11 cellular contexts compared by ENCODE assay signal in the genomic region with DNA sequence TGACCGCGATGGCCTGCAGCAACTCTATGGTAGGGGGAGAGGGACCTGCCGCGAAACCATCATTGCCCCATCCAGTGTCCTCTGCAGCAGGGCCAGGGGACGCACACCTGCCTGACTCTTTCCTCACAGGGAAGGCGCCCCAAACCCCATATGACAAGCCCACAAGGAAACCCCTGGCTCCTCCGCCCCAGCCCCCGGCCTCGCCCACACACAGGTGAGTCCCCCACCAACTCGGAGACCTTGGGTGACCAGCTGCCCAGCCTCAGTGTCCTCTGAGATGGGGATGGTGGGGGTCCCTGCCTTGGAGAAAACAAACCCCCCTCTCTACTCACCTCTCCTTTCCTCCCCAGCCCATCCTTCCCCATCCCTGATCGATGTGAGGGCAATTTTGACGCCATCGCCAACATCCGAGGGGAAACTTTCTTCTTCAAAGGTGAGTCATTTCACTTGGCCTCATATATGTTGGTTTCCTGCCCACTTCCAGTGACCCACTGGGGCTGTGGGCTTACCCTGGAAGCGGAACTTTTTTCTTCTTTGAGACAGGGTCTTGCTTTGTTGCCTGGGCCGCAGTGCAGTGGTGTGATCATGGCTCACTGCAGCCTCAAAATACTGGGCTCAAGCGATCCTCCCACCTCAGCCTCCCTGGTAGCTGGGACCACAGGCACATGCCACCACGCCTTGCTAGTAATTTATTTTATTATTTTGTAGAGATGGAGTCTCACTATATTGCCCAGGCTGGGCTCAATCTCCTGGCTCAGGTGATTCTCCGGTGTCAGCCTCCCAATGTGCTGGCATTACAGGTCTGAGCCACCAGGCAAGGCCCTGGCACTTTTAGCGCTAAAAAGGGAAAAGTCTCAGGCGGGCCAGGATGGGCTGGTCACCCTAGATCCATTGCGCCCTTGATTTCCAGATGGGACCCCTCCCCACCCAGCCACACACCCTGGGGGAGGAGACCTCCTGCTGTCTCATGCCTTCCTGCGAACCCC. TPM values are rescaled to one million over a fixed set of nuclear protein-coding genes. Genes with fewer than 3 reads are reported as not detected.
A peak's percentile ranks its signal among the peaks of the same experiment; 100 is the strongest.
DNase-seq lines count a peak whose midpoint lies in the region; ATAC-seq, FAIRE-seq and TF ChIP-seq lines count a peak whose summit lies in the region.
"Had no signal": no experiment of that assay in that cellular context is flagged by ENCODE, and none has a peak within 500 bp of the region (broad histone marks: within the 10 kb centered on the region; RNA-seq: fewer than 3 reads in every experiment).

No MANE protein-coding gene starts in this region.

- H3K4me1 ChIP-seq in kidney (ENCODE audit: control insufficient read depth in 1 of 2, insufficient read depth in 1 of 2, low read depth in 1 of 2, low read length in 2 of 2) (peaks cover 3 to 7% of the 10 kb centered on the region in 2 donors), thoracic aorta (ENCODE audit: control insufficient read depth in 1 of 2, low read depth in 2 of 2) (peaks cover 11 to 20% of the 10 kb centered on the region in 2 donors)

- H3K9me3 ChIP-seq in kidney (ENCODE audit: control insufficient read depth in 1 of 2, low read length in 2 of 2): no peaks in the 10 kb centered on the region
- no peaks in the 10 kb centered on the region for H3K9me3 ChIP-seq in thoracic aorta

- no peaks in the 10 kb centered on the region for H3K36me3 Mint-ChIP-seq in activated naive CD4-positive, alpha-beta T cell treated with anti-CD3 and anti-CD28 coated beads, Interleukin-2, amount 50 U/mL, for 24 hours
- peaks cover 54% of the 10 kb centered on the region for H3K36me3 Mint-ChIP-seq in activated T-helper 17 cell treated with anti-CD3 and anti-CD28 coated beads, Interleukin-2, amount 50 U/mL, for 72 hours (ENCODE audit: low read depth)

- no peaks in the 10 kb centered on the region for H3K27me3 Mint-ChIP-seq in activated naive CD4-positive, alpha-beta T cell treated with anti-CD3 and anti-CD28 coated beads, Interleukin-2, amount 50 U/mL, for 24 hours
- H3K27me3 Mint-ChIP-seq in activated T-helper 17 cell treated with anti-CD3 and anti-CD28 coated beads, Interleukin-2, amount 50 U/mL, for 72 hours: no peaks in the 10 kb centered on the region

- no peak for FAIRE-seq in kidney (lab: Jason Lieb, UNC)

- no peaks in the 10 kb centered on the region for H3K27me3 ChIP-seq in thoracic aorta (replicated peaks; ENCODE audit: insufficient read depth)

- H3K4me3 ChIP-seq in kidney (ENCODE audit: low read length in 2 of 2) (no peak overlapping the region), thoracic aorta (peak overlapping the region; percentile 94)

- no peak for DNase-seq in activated naive CD4-positive, alpha-beta T cell treated with Interleukin-2 at 50 U/mL for 16 hours
- DNase-seq in kidney (peak; percentile 78), thoracic aorta (ENCODE audit: low spot score) (no peak), NCI-H526 (lab: John Stamatoyannopoulos, UW) (no peak), NCI-H2081 (lab: John Stamatoyannopoulos, UW) (no peak)

- H3K36me3 ChIP-seq in kidney (ENCODE audit: control insufficient read depth in 1 of 2, insufficient read depth in 2 of 2, low read length in 2 of 2) (no peaks in the 10 kb centered on the region), thoracic aorta (no peaks in the 10 kb centered on the region)

- TF ChIP-seq CTCF in kidney (IDR thresholded peaks at IDR 0.05; ENCODE audit: borderline replicate concordance, extremely low read depth, insufficient read depth) (no peak), thoracic aorta (IDR thresholded peaks at IDR 0.05) (no peak)

- intact Hi-C loops in kidney (cut with DNase I): no loop called here

- H3K9ac ChIP-seq in kidney (ENCODE audit: low read length in 2 of 2): no peak overlapping the region

- H3K4me3 Mint-ChIP-seq in activated naive CD4-positive, alpha-beta T cell treated with anti-CD3 and anti-CD28 coated beads, Interleukin-2, amount 50 U/mL, for 24 hours: peak overlapping the region; percentile 33
- peak overlapping the region; percentile 88 for H3K4me3 Mint-ChIP-seq in activated T-helper 17 cell treated with anti-CD3 and anti-CD28 coated beads, Interleukin-2, amount 50 U/mL, for 72 hours

- no peaks in the 10 kb centered on the region for H3K9me3 Mint-ChIP-seq in activated naive CD4-positive, alpha-beta T cell treated with anti-CD3 and anti-CD28 coated beads, Interleukin-2, amount 50 U/mL, for 24 hours
- H3K9me3 Mint-ChIP-seq in activated T-helper 17 cell treated with anti-CD3 and anti-CD28 coated beads, Interleukin-2, amount 50 U/mL, for 72 hours: no peaks in the 10 kb centered on the region
- H3K9me3 Mint-ChIP-seq: CD14-positive monocyte had no signal

- H3K4me1 Mint-ChIP-seq in activated naive CD4-positive, alpha-beta T cell treated with anti-CD3 and anti-CD28 coated beads, Interleukin-2, amount 50 U/mL, for 24 hours: peaks cover 44% of the 10 kb centered on the region
- H3K4me1 Mint-ChIP-seq in activated T-helper 17 cell treated with anti-CD3 and anti-CD28 coated beads, Interleukin-2, amount 50 U/mL, for 72 hours: peaks cover 42% of the 10 kb centered on the region

- no peak overlapping the region for H3K27ac Mint-ChIP-seq in activated naive CD4-positive, alpha-beta T cell treated with anti-CD3 and anti-CD28 coated beads, Interleukin-2, amount 50 U/mL, for 24 hours
- peak overlapping the region; percentile 23 for H3K27ac Mint-ChIP-seq in activated T-helper 17 cell treated with anti-CD3 and anti-CD28 coated beads, Interleukin-2, amount 50 U/mL, for 72 hours

- ATAC-seq in activated T-helper 17 cell treated with anti-CD3 and anti-CD28 coated beads, Interleukin-2, amount 50 U/mL, for 72 hours (replicated peaks): no peak
- ATAC-seq in thoracic aorta (ENCODE audit: insufficient number of reproducible peaks, low FRiP score, low read depth) (no peak), HG02970 (IDR thresholded peaks at IDR 0.05; ENCODE audit: low FRiP score, unreplicated experiment) (no peak)

- H3K27ac ChIP-seq in kidney (ENCODE audit: low read depth in 2 of 2, low read length in 2 of 2) (no peak overlapping the region), thoracic aorta (no peak overlapping the region)

RNA-seq across cellular contexts. Expression of a gene that starts 8.0 kb away (rescaled TPM):
- 1,000 to 10,000 TPM; 3,603 to 3,666 TPM for total RNA-seq in activated T-helper 17 cell treated with anti-CD3 and anti-CD28 coated beads, Interleukin-2, amount 50 U/mL, for 72 hours
- total RNA-seq in kidney (181 TPM), thoracic aorta (10 to 100 TPM; 42.4 to 55.4 TPM)
- 495 TPM for polyA plus RNA-seq in kidney (ENCODE audit: insufficient read depth, low read depth, low replicate concordance)

RNA-seq across cellular contexts. Expression of a gene that starts 11.1 kb away (rescaled TPM):
- 1 to 10 TPM; 5.9 to 7.1 TPM for total RNA-seq in activated T-helper 17 cell treated with anti-CD3 and anti-CD28 coated beads, Interleukin-2, amount 50 U/mL, for 72 hours
- total RNA-seq in kidney: 1.7 TPM
- polyA plus RNA-seq in kidney (ENCODE audit: insufficient read depth, low read depth, low replicate concordance): 0.65 TPM
- total RNA-seq in thoracic aorta: 1 to 10 TPM in 1 of 2 donors, not detected in 1; 4.2 TPM

RNA-seq across cellular contexts. Expression of a gene that starts 20.7 kb away (rescaled TPM):
- total RNA-seq in activated T-helper 17 cell treated with anti-CD3 and anti-CD28 coated beads, Interleukin-2, amount 50 U/mL, for 72 hours: 10 to 100 TPM in 1 of 2 donors, 1 to 10 TPM in 1; 1.1 to 12.1 TPM
- total RNA-seq in kidney (12.1 TPM), thoracic aorta (1 to 10 TPM in 1 of 2 donors, not detected in 1; 1.1 TPM)
- polyA plus RNA-seq in kidney (ENCODE audit: insufficient read depth, low read depth, low replicate concordance): 2.9 TPM
- total RNA-seq: LHCN-M2, myocyte had no signal
- polyA plus RNA-seq: CD14-positive monocyte had no signal

RNA-seq across cellular contexts. Expression of a gene that starts 33.6 kb away (rescaled TPM):
- total RNA-seq in activated T-helper 17 cell treated with anti-CD3 and anti-CD28 coated beads, Interleukin-2, amount 50 U/mL, for 72 hours: 10 to 100 TPM; 49.8 to 68.1 TPM
- total RNA-seq in kidney: 26.1 TPM
- 21.2 TPM for polyA plus RNA-seq in kidney (ENCODE audit: insufficient read depth, low read depth, low replicate concordance)
- 10 to 100 TPM; 19.0 to 24.7 TPM for total RNA-seq in thoracic aorta

RNA-seq across cellular contexts. Expression of a gene that starts 33.7 kb away (rescaled TPM):
- total RNA-seq in activated T-helper 17 cell treated with anti-CD3 and anti-CD28 coated beads, Interleukin-2, amount 50 U/mL, for 72 hours: 10 to 100 TPM; 28.2 to 46.0 TPM
- 61.3 TPM for total RNA-seq in kidney
- 332 TPM for polyA plus RNA-seq in kidney (ENCODE audit: insufficient read depth, low read depth, low replicate concordance)
- 100 to 1,000 TPM in 1 of 2 donors, 10 to 100 TPM in 1; 19.9 to 120 TPM for total RNA-seq in thoracic aorta

Comparison
In these comparisons a context has a peak if more than half of its experiments do, and no peak if none do; other contexts are left out.
1. RNA of a gene that starts 8.0 kb away (total RNA-seq): 3,603 to 3,666 TPM in activated T-helper 17 cell treated with anti-CD3 and anti-CD28 coated beads, Interleukin-2, amount 50 U/mL, for 72 hours; 181 TPM in kidney (single experiment) and 42.4 to 55.4 TPM in thoracic aorta; every median in the first group is over 10 times any median in the second.